9 cellular contexts compared by ENCODE assay signal in the genomic region with DNA sequence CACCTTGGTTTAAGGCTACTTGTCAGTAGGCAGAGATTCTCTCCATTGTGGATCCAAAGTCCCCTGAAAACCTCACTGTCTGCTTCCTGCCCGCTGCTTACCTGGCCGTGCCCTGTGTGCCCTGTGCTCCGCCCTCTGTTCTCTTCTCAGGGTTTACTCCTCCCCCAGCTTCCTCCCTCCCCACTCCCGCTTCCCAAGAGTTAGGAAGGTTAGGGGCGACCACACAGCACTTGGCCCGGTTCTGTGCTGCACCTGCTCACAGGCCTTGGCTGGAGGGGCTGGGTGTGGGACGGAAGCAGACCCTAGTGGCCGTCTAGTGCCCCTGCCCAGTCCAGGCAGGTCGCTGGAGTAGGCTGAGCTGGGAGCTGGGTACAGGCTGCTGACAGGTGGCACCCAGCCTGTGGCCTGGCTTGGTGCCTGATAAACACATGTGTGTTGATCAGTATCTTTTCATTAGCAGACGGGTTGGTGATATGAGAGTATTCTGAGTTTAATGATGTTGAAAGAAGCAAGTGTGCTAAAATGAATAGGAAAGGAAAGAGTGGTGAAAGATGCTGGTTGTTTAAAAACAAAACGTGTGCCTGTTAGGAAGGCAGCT. TPM values are rescaled to one million over a fixed set of nuclear protein-coding genes. Genes with fewer than 3 reads are reported as not detected.
DNase-seq lines count a peak whose midpoint lies in the region; ATAC-seq and TF ChIP-seq lines count a peak whose summit lies in the region.
"Had no signal": no experiment of that assay in that cellular context is flagged by ENCODE, and none has a peak within 500 bp of the region (broad histone marks: within the 10 kb centered on the region; RNA-seq: fewer than 3 reads in every experiment).

No MANE protein-coding gene starts in this region.

- peaks cover 2% of the 10 kb centered on the region for H3K36me3 Mint-ChIP-seq in activated CD8-positive, alpha-beta T cell treated with anti-CD3 and anti-CD28 coated beads for 36 hours (ENCODE audit: low read depth)
- H3K36me3 Mint-ChIP-seq in activated CD8-positive, alpha-beta T cell treated with anti-CD3 and anti-CD28 coated beads, Interleukin-2, amount 10 ng/mL, durations not matched to agents 7 days and 5 days (ENCODE audit: low read depth): no peaks in the 10 kb centered on the region
- peaks cover 28 to 53% of the 10 kb centered on the region in 2 donors for H3K36me3 Mint-ChIP-seq in stimulated activated naive B cell treated with anti-CD40 and anti-IgM and Interleukin-4, amounts not matched to agents 10 μg/mL and 1 μg/mL and 100 μg/mL, for 72 hours

- intact Hi-C loops in activated CD8-positive, alpha-beta T cell treated with anti-CD3 and anti-CD28 coated beads for 36 hours (cut with micrococcal nuclease): no loop called here

- H3K9me3 Mint-ChIP-seq in activated CD8-positive, alpha-beta T cell treated with anti-CD3 and anti-CD28 coated beads for 36 hours: no peaks in the 10 kb centered on the region
- no peaks in the 10 kb centered on the region for H3K9me3 Mint-ChIP-seq in activated CD8-positive, alpha-beta T cell treated with anti-CD3 and anti-CD28 coated beads, Interleukin-2, amount 10 ng/mL, durations not matched to agents 7 days and 5 days (ENCODE audit: insufficient read depth)
- no peaks in the 10 kb centered on the region for H3K9me3 Mint-ChIP-seq in stimulated activated naive B cell treated with anti-CD40 and anti-IgM and Interleukin-4, amounts not matched to agents 10 μg/mL and 1 μg/mL and 100 μg/mL, for 72 hours

- no peaks in the 10 kb centered on the region for H3K27me3 ChIP-seq in SK-N-SH (ENCODE audit: insufficient read depth)

- no peaks in the 10 kb centered on the region for H3K9me3 ChIP-seq in SK-N-SH

- H4K20me1 ChIP-seq in SK-N-SH (ENCODE audit: insufficient read depth): peaks cover 5% of the 10 kb centered on the region; the same call in 1 of the 2 replicates

- no peaks in the 10 kb centered on the region for H3K79me2 ChIP-seq in SK-N-SH (ENCODE audit: insufficient read depth)

- TF ChIP-seq EP300 in SK-N-SH (IDR thresholded peaks at IDR 0.05; ENCODE audit: borderline replicate concordance in 1 of 2, low read depth in 1 of 2, low read length in 1 of 2): peak in 1 of 2 experiments; percentile 78; a peak in 1 of 4 replicates

- no peak overlapping the region for H3K4me3 ChIP-seq in SK-N-SH (ENCODE audit: low read depth in 2 of 2, low read length in 1 of 2)

- H3K36me3 ChIP-seq in SK-N-SH (replicated peaks in 1 of 2; ENCODE audit: control insufficient read depth in 1 of 2, insufficient read depth in 2 of 2, low read length in 1 of 2): peaks cover 0 to 1% of the 10 kb centered on the region in 2 experiments

- H3K9me2 ChIP-seq in SK-N-SH: no peaks in the 10 kb centered on the region

- H3K4me2 ChIP-seq in SK-N-SH: no peak overlapping the region

- DNase-seq in activated CD8-positive, alpha-beta T cell treated with anti-CD3 and anti-CD28 coated beads for 36 hours: no peak
- DNase-seq in activated CD8-positive, alpha-beta T cell treated with anti-CD3 and anti-CD28 coated beads, Interleukin-2, amount 10 ng/mL, durations not matched to agents 7 days and 5 days: no peak
- DNase-seq in SK-N-SH: peak; percentile 93
- DNase-seq in erythroblast (lab: John Stamatoyannopoulos, UW): peak; percentile 25 to 64
- no peak for DNase-seq in stimulated activated naive B cell treated with anti-CD40 and anti-IgM and Interleukin-4, amounts not matched to agents 10 μg/mL and 1 μg/mL and 100 μg/mL, for 72 hours
- no peak for DNase-seq in H4 (ENCODE audit: low spot score)
- DNase-seq in UCSD-AML1 (lab: John Stamatoyannopoulos, UW; ENCODE audit: unreplicated experiment): no peak
- DNase-seq: activated gamma-delta T cell had no signal

- H3K27ac Mint-ChIP-seq in activated CD8-positive, alpha-beta T cell treated with anti-CD3 and anti-CD28 coated beads for 36 hours: peak overlapping the region; percentile 37
- no peak overlapping the region for H3K27ac Mint-ChIP-seq in activated CD8-positive, alpha-beta T cell treated with anti-CD3 and anti-CD28 coated beads, Interleukin-2, amount 10 ng/mL, durations not matched to agents 7 days and 5 days
- H3K27ac Mint-ChIP-seq in stimulated activated naive B cell treated with anti-CD40 and anti-IgM and Interleukin-4, amounts not matched to agents 10 μg/mL and 1 μg/mL and 100 μg/mL, for 72 hours: peak overlapping the region; percentile 31

- H3K27me3 Mint-ChIP-seq in activated CD8-positive, alpha-beta T cell treated with anti-CD3 and anti-CD28 coated beads for 36 hours: no peaks in the 10 kb centered on the region
- no peaks in the 10 kb centered on the region for H3K27me3 Mint-ChIP-seq in activated CD8-positive, alpha-beta T cell treated with anti-CD3 and anti-CD28 coated beads, Interleukin-2, amount 10 ng/mL, durations not matched to agents 7 days and 5 days (ENCODE audit: low read depth)
- no peaks in the 10 kb centered on the region for H3K27me3 Mint-ChIP-seq in stimulated activated naive B cell treated with anti-CD40 and anti-IgM and Interleukin-4, amounts not matched to agents 10 μg/mL and 1 μg/mL and 100 μg/mL, for 72 hours

- 52% methylated on average over 11 of the region's 11 CpGs for WGBS in SK-N-SH (ENCODE audit: low lambda C conversion rate)

- CTCF ChIA-PET in activated CD8-positive, alpha-beta T cell treated with anti-CD3 and anti-CD28 coated beads for 36 hours (lab: Charles Lee): no interaction called here
- CTCF ChIA-PET in activated CD8-positive, alpha-beta T cell treated with anti-CD3 and anti-CD28 coated beads, Interleukin-2, amount 10 ng/mL, durations not matched to agents 7 days and 5 days (lab: Charles Lee): no interaction called here
- CTCF ChIA-PET in SK-N-SH (lab: Yijun Ruan, JAX): interaction anchor here (0.8 to 2.7 kb wide), 17 partner anchors 10 to 305 kb away, joined by 3 to 15 read pairs (median 4); no protein-coding TSS in a partner anchor

- H3F3A ChIP-seq in SK-N-SH (replicated peaks; ENCODE audit: insufficient read depth): no peaks in the 10 kb centered on the region

- ATAC-seq in activated CD8-positive, alpha-beta T cell treated with anti-CD3 and anti-CD28 coated beads for 36 hours: no peak
- no peak for ATAC-seq in activated CD8-positive, alpha-beta T cell treated with anti-CD3 and anti-CD28 coated beads, Interleukin-2, amount 10 ng/mL, durations not matched to agents 7 days and 5 days
- ATAC-seq in stimulated activated naive B cell treated with anti-CD40 and anti-IgM and Interleukin-4, amounts not matched to agents 10 μg/mL and 1 μg/mL and 100 μg/mL, for 72 hours (replicated peaks): no peak
- ATAC-seq in HG03457 (IDR thresholded peaks at IDR 0.05; ENCODE audit: unreplicated experiment): no peak

- peaks cover 21% of the 10 kb centered on the region for H3K4me1 Mint-ChIP-seq in activated CD8-positive, alpha-beta T cell treated with anti-CD3 and anti-CD28 coated beads for 36 hours (ENCODE audit: low read depth)
- peaks cover 9% of the 10 kb centered on the region for H3K4me1 Mint-ChIP-seq in activated CD8-positive, alpha-beta T cell treated with anti-CD3 and anti-CD28 coated beads, Interleukin-2, amount 10 ng/mL, durations not matched to agents 7 days and 5 days (ENCODE audit: low read depth)
- H3K4me1 Mint-ChIP-seq in stimulated activated naive B cell treated with anti-CD40 and anti-IgM and Interleukin-4, amounts not matched to agents 10 μg/mL and 1 μg/mL and 100 μg/mL, for 72 hours: peaks cover 22 to 31% of the 10 kb centered on the region in 2 donors

- H2AFZ ChIP-seq in SK-N-SH (ENCODE audit: low read depth): no peak overlapping the region

- H3K9ac ChIP-seq in SK-N-SH: no peak overlapping the region

- no peak for TF ChIP-seq CTCF in activated CD8-positive, alpha-beta T cell treated with anti-CD3 and anti-CD28 coated beads for 36 hours (IDR thresholded peaks at IDR 0.05)
- no peak for TF ChIP-seq CTCF in SK-N-SH (IDR thresholded peaks at IDR 0.05)

- peak; percentile 18; the same call in 1 of the 2 replicates for TF ChIP-seq RAD21 in SK-N-SH (IDR thresholded peaks at IDR 0.05; ENCODE audit: low read length)

- H3K4me1 ChIP-seq in SK-N-SH (ENCODE audit: control insufficient read depth in 1 of 2, insufficient read depth in 2 of 2, low read depth in 1 of 2, low read length in 1 of 2): peaks cover 0 to 53% of the 10 kb centered on the region in 2 experiments; a peak in 2 of 4 replicates

- H3K27ac ChIP-seq in SK-N-SH (ENCODE audit: low read depth in 2 of 2, low read length in 1 of 2): peak overlapping the region in 1 of 2 experiments; percentile 86; a peak in 2 of 4 replicates

- POLR2A ChIA-PET in activated CD8-positive, alpha-beta T cell treated with anti-CD3 and anti-CD28 coated beads for 36 hours (lab: Charles Lee): interaction anchor here (1.3 kb wide), 1 partner anchor 78 kb away, joined by 3 read pairs; no protein-coding TSS in a partner anchor
- POLR2A ChIA-PET in activated CD8-positive, alpha-beta T cell treated with anti-CD3 and anti-CD28 coated beads, Interleukin-2, amount 10 ng/mL, durations not matched to agents 7 days and 5 days (lab: Charles Lee): no interaction called here
- POLR2A ChIA-PET in SK-N-SH (lab: Yijun Ruan, JAX): no interaction called here

- TF ChIP-seq POLR2A in erythroblast (IDR thresholded peaks at IDR 0.05; ENCODE audit: low read length): no peak

- no peak overlapping the region for H3K4me3 Mint-ChIP-seq in activated CD8-positive, alpha-beta T cell treated with anti-CD3 and anti-CD28 coated beads for 36 hours
- H3K4me3 Mint-ChIP-seq in activated CD8-positive, alpha-beta T cell treated with anti-CD3 and anti-CD28 coated beads, Interleukin-2, amount 10 ng/mL, durations not matched to agents 7 days and 5 days: no peak overlapping the region
- no peak overlapping the region for H3K4me3 Mint-ChIP-seq in stimulated activated naive B cell treated with anti-CD40 and anti-IgM and Interleukin-4, amounts not matched to agents 10 μg/mL and 1 μg/mL and 100 μg/mL, for 72 hours

TF ChIP-seq in SK-N-SH, 30 proteins besides CTCF, POLR2A, EP300 and RAD21 (continues in another document):
- peak; percentile 94 for TF ChIP-seq GATA2 (CRISPR knock-in tag; IDR thresholded peaks at IDR 0.05)
- TF ChIP-seq, protein P1, sequence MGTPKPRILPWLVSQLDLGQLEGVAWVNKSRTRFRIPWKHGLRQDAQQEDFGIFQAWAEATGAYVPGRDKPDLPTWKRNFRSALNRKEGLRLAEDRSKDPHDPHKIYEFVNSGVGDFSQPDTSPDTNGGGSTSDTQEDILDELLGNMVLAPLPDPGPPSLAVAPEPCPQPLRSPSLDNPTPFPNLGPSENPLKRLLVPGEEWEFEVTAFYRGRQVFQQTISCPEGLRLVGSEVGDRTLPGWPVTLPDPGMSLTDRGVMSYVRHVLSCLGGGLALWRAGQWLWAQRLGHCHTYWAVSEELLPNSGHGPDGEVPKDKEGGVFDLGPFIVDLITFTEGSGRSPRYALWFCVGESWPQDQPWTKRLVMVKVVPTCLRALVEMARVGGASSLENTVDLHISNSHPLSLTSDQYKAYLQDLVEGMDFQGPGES (IDR thresholded peaks at IDR 0.05; ENCODE audit: low read depth, low read length): no peak

RNA-seq across cellular contexts. Expression of a gene that starts 40.5 kb away (rescaled TPM):
- total RNA-seq in activated CD8-positive, alpha-beta T cell treated with anti-CD3 and anti-CD28 coated beads for 36 hours: 10 to 100 TPM; 26.9 to 28.1 TPM
- 10 to 100 TPM; 41.2 to 42.1 TPM for total RNA-seq in activated CD8-positive, alpha-beta T cell treated with anti-CD3 and anti-CD28 coated beads, Interleukin-2, amount 10 ng/mL, durations not matched to agents 7 days and 5 days
- 13.5 and 15.5 TPM in 2 replicates for polyA plus RNA-seq in SK-N-SH (2012; rRNA removed)
- polyA plus RNA-seq in SK-N-SH (2012; cell fraction: cytosol; rRNA removed): 7.8 and 11.0 TPM in 2 replicates
- polyA plus RNA-seq in SK-N-SH (2012; cell fraction: nucleus; rRNA removed): 22.3 and 31.8 TPM in 2 replicates
- 3.2 and 25.4 TPM in 2 replicates for total RNA-seq in H4 (2014; rRNA removed; shearing (Covaris generic))

Comparison
In these comparisons a context has a peak if more than half of its experiments do, and no peak if none do; other contexts are left out.
1. DNase-seq: peak in SK-N-SH (single experiment) and erythroblast (2 of 2); none in activated CD8-positive, alpha-beta T cell treated with anti-CD3 and anti-CD28 coated beads for 36 hours (single experiment), activated CD8-positive, alpha-beta T cell treated with anti-CD3 and anti-CD28 coated beads, Interleukin-2, amount 10 ng/mL, durations not matched to agents 7 days and 5 days (single experiment), stimulated activated naive B cell treated with anti-CD40 and anti-IgM and Interleukin-4, amounts not matched to agents 10 μg/mL and 1 μg/mL and 100 μg/mL, for 72 hours (single experiment), H4 (single experiment) and UCSD-AML1 (single experiment).